Comparison of ENCODE assay signal across 6 cellular contexts in genomic region chrX:66090004-66090403, GRCh38. TPM values are rescaled to one million over a fixed set of nuclear protein-coding genes. Genes with fewer than 3 reads are reported as not detected.
"Had no signal": no experiment of that assay in that cellular context is flagged by ENCODE, and none has a peak within 500 bp of the region (broad histone marks: within the 10 kb centered on the region; RNA-seq: fewer than 3 reads in every experiment).

No MANE protein-coding gene starts in this region.

RNA-seq across cellular contexts. Expression of gene VSIG4, which starts 50.1 kb away (rescaled TPM):
- total RNA-seq: LHCN-M2, MCF 10A, PC-9, RPMI7951, SJCRH30, SK-MEL-5 had no signal
